Comparison of ENCODE assay signal across 12 cellular contexts in the genomic region with DNA sequence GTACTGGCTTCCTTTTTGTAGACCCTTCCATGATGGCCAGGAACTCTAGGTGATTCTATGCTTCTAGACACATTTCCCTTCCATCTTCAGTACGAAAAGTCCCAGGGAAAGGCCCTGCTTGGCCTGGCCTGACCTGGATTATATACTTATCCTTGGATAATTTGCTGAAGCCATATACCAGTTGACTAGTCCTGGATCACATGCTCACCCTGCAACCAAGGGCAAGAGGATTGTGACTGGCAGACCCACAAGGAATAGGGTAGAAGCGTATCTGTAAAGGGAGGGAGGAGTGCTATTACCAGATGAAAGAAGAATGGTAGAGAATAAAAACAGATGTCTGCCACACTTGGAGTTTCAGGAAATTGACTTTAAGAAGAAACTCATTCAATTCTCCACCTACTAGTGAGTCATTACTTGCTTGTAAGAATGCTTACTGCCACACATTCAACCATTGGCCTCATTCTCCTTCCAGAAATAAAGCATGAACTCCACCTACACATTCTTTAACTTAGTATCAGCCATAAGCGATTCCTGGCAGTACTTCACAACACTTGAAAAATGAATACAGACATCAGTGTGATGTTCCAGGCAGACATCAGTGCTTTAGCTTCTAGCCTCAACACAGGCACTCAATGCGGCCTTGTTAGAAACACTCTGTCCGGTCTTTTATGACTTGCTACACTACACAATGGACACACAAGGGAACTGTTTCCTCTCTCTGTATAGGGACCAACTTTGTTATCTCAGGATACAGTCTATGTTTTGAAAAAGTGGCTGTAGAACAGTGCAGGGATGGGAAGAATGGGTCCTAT.
DNase-seq lines count a peak whose midpoint lies in the region; ATAC-seq and TF ChIP-seq lines count a peak whose summit lies in the region.
"Had no signal": no experiment of that assay in that cellular context is flagged by ENCODE, and none has a peak within 500 bp of the region (broad histone marks: within the 10 kb centered on the region; RNA-seq: fewer than 3 reads in every experiment).

No MANE protein-coding gene starts in this region.

- ATAC-seq in heart right ventricle (peak in 6 of 8 donors; percentile 9 to 32 (median 22)), GM21528 (IDR thresholded peaks at IDR 0.05; ENCODE audit: low FRiP score, unreplicated experiment) (no peak), GM18907 (IDR thresholded peaks at IDR 0.05; ENCODE audit: unreplicated experiment) (no peak)

- no peak overlapping the region for H3K4me3 ChIP-seq in adipocyte (ENCODE audit: low read length)
- no peak overlapping the region for H3K4me3 ChIP-seq in heart right ventricle
- no peak overlapping the region for H3K4me3 ChIP-seq in stomach
- H3K4me3 ChIP-seq: lung had no signal

- H3K27me3 ChIP-seq in adipocyte (replicated peaks; ENCODE audit: control insufficient read depth, insufficient read depth, low read length): no peaks in the 10 kb centered on the region
- H3K27me3 ChIP-seq in heart right ventricle: no peaks in the 10 kb centered on the region
- no peaks in the 10 kb centered on the region for H3K27me3 ChIP-seq in stomach

- no peak overlapping the region for H3K9ac ChIP-seq in adipocyte (ENCODE audit: low read length)

- TF ChIP-seq CTCF in heart right ventricle (IDR thresholded peaks at IDR 0.05): no peak
- TF ChIP-seq CTCF in stomach (IDR thresholded peaks at IDR 0.05): no peak

- 65 to 72% methylated on average over 5 of the region's 5 CpGs for WGBS in heart right ventricle, 2 donors
- 74 to 87% (median 80%) methylated on average over 5 of the region's 5 CpGs for WGBS in stomach, 5 donors

- intact Hi-C loops in heart right ventricle (cut with DNase I) (loop anchor here in 1 of 10 donors (5.0 kb wide), 1 partner anchor 36 kb away; no protein-coding TSS in a partner anchor), stomach (cut with DNase I; ENCODE audit: low total_unique reads) (no loop called here)

- no peak for TF ChIP-seq EP300 in stomach (IDR thresholded peaks at IDR 0.05)

- H3K4me1 ChIP-seq in adipocyte (ENCODE audit: control insufficient read depth, insufficient read depth, low read length) (peaks cover 60% of the 10 kb centered on the region), heart right ventricle (peaks cover 0 to 82% (median 45%) of the 10 kb centered on the region in 9 donors), stomach (peaks cover 3 to 83% (median 42%) of the 10 kb centered on the region in 4 donors)

- H3K27ac ChIP-seq in heart right ventricle: peak overlapping the region; percentile 23 to 73 (median 45)
- peak overlapping the region; percentile 6 to 77 (median 47) for H3K27ac ChIP-seq in stomach
- H3K27ac ChIP-seq: 22Rv1 had no signal

- TF ChIP-seq POLR2A in stomach (IDR thresholded peaks at IDR 0.05): no peak

- H3K9me3 ChIP-seq in adipocyte (ENCODE audit: control insufficient read depth, low read length) (no peaks in the 10 kb centered on the region), heart right ventricle (no peaks in the 10 kb centered on the region), stomach (no peaks in the 10 kb centered on the region)

- peak; percentile 39 for DNase-seq in NCI-H82 (lab: John Stamatoyannopoulos, UW)
- no peak for DNase-seq in NCI-H82 treated with DMSO at 0.1 percent for 48 hours (lab: John Stamatoyannopoulos, UW; ENCODE audit: unreplicated experiment)
- peak; percentile 79 for DNase-seq in adipocyte (ENCODE audit: low read depth)
- no peak for DNase-seq in heart right ventricle
- DNase-seq in stomach: no peak
- DNase-seq in NK-92 (lab: John Stamatoyannopoulos, UW; ENCODE audit: unreplicated experiment): no peak
- DNase-seq: activated CD4-positive, alpha-beta T cell treated with anti-CD3 and anti-CD28 coated beads for 4 hours; cerebellar nuclear complex had no signal

- H3K36me3 ChIP-seq in adipocyte (ENCODE audit: control insufficient read depth, insufficient read depth, low read length, severe bottlenecking) (peaks cover 8% of the 10 kb centered on the region), heart right ventricle (peaks cover 0 to 13% (median 0%) of the 10 kb centered on the region in 9 donors), stomach (peaks cover 0 to 10% (median 2%) of the 10 kb centered on the region in 4 donors)

Comparison
In these comparisons a context has a peak if more than half of its experiments do, and no peak if none do; other contexts are left out.
1. DNase-seq: peak in NCI-H82 (single experiment) and adipocyte (single experiment); none in NCI-H82 treated with DMSO at 0.1 percent for 48 hours (single experiment), heart right ventricle (0 of 2), stomach (single experiment) and NK-92 (single experiment).
2. ATAC-seq: peak in heart right ventricle (6 of 8); none in GM21528 (single experiment) and GM18907 (single experiment).